In genomic region chr22:50209893-50210292, GRCh38 we compare ENCODE assay signal across 8 cellular contexts. TPM values are rescaled to one million over a fixed set of nuclear protein-coding genes. Genes with fewer than 3 reads are reported as not detected.
A peak's percentile ranks its signal among the peaks of the same experiment; 100 is the strongest.
DNase-seq lines count a peak whose midpoint lies in the region; ATAC-seq, FAIRE-seq and TF ChIP-seq lines count a peak whose summit lies in the region.

No MANE protein-coding gene starts in this region.

- WGBS in small intestine, 3 donors = 58 to 62% (median 59%) methylated on average over 20 of the region's 20 CpGs

- intact Hi-C loops in CD14-positive monocyte (cut with micrococcal nuclease) = loop anchor here (1.0 to 10.0 kb wide), 3 partner anchors 38 to 285 kb away; partner anchors contain the start of gene PANX2 (in 1 of the 2)
- intact Hi-C loops in left cardiac atrium (cut with DNase I) = loop anchor here (2.0 to 5.0 kb wide), 2 partner anchors 61 to 63 kb away; no protein-coding TSS in a partner anchor

- no peak for DNase-seq in CD14-positive monocyte (ENCODE audit: low spot score)
- peak; percentile 44 to 79 for DNase-seq in HAP-1 (ENCODE audit: low spot score in 2 of 2)
- peak; percentile 44 to 71 for DNase-seq in SJSA1 (ENCODE audit: low read depth in 1 of 2, low spot score in 2 of 2)
- DNase-seq in activated naive CD8-positive, alpha-beta T cell treated with anti-CD3 and anti-CD28 coated beads for 36 hours = peak; percentile 57
- peak; percentile 73 for DNase-seq in left cardiac atrium
- DNase-seq in small intestine = peak; percentile 68
- no peak for DNase-seq in NCI-H524 treated with DMSO at 0.1 percent for 48 hours (lab: John Stamatoyannopoulos, UW)

- no peaks in the 10 kb centered on the region for H3K9me3 Mint-ChIP-seq in CD14-positive monocyte
- H3K9me3 Mint-ChIP-seq in activated naive CD8-positive, alpha-beta T cell treated with anti-CD3 and anti-CD28 coated beads for 36 hours = no peaks in the 10 kb centered on the region

- peaks cover 28% of the 10 kb centered on the region for H3K4me1 Mint-ChIP-seq in CD14-positive monocyte
- peaks cover 12% of the 10 kb centered on the region for H3K4me1 Mint-ChIP-seq in activated naive CD8-positive, alpha-beta T cell treated with anti-CD3 and anti-CD28 coated beads for 36 hours

- no peak overlapping the region for H3K27ac ChIP-seq in SJSA1
- H3K27ac ChIP-seq in small intestine (ENCODE audit: low read depth in 1 of 2, low read length in 1 of 2) = no peak overlapping the region

- no peaks in the 10 kb centered on the region for H3K27me3 ChIP-seq in HAP-1 (ENCODE audit: low read depth)
- H3K27me3 ChIP-seq in SJSA1 (replicated peaks) = no peaks in the 10 kb centered on the region
- no peaks in the 10 kb centered on the region for H3K27me3 ChIP-seq in small intestine (ENCODE audit: control insufficient read depth in 2 of 2, insufficient read depth in 2 of 2, low read length in 2 of 2)

- H3K4me3 ChIP-seq in HAP-1 (no peak overlapping the region), SJSA1 (no peak overlapping the region), small intestine (ENCODE audit: low read depth in 1 of 2, low read length in 2 of 2) (no peak overlapping the region)

- no peak overlapping the region for H3K4me3 Mint-ChIP-seq in CD14-positive monocyte
- no peak overlapping the region for H3K4me3 Mint-ChIP-seq in activated naive CD8-positive, alpha-beta T cell treated with anti-CD3 and anti-CD28 coated beads for 36 hours

- ATAC-seq in left cardiac atrium = peak; percentile 27 to 41
- ATAC-seq in GM18498 (IDR thresholded peaks at IDR 0.05; ENCODE audit: unreplicated experiment) = no peak

- no peaks in the 10 kb centered on the region for H3K27me3 Mint-ChIP-seq in CD14-positive monocyte (ENCODE audit: low read depth in 3 of 3)
- peaks cover 4% of the 10 kb centered on the region for H3K27me3 Mint-ChIP-seq in activated naive CD8-positive, alpha-beta T cell treated with anti-CD3 and anti-CD28 coated beads for 36 hours

- peak; percentile 82 for TF ChIP-seq CTCF in CD14-positive monocyte (IDR thresholded peaks at IDR 0.05)

- FAIRE-seq in small intestine (lab: Jason Lieb, UNC) = no peak

- in situ Hi-C loops in HAP-1 (cut with MboI; ENCODE audit: low sequenced_read_pairs) = loop anchor here (5.0 kb wide), 2 partner anchors 278 to 443 kb away; no protein-coding TSS in a partner anchor

- H3K36me3 ChIP-seq in HAP-1 (replicated peaks) (peaks cover 69% of the 10 kb centered on the region), SJSA1 (peaks cover 79% of the 10 kb centered on the region), small intestine (ENCODE audit: control insufficient read depth in 2 of 2, insufficient read depth in 2 of 2, low read length in 2 of 2) (peaks cover 3 to 16% of the 10 kb centered on the region in 2 donors)

- peaks cover 65 to 87% of the 10 kb centered on the region in 2 donors for H3K36me3 Mint-ChIP-seq in CD14-positive monocyte
- H3K36me3 Mint-ChIP-seq in activated naive CD8-positive, alpha-beta T cell treated with anti-CD3 and anti-CD28 coated beads for 36 hours = peaks cover 14% of the 10 kb centered on the region

- peak overlapping the region in 2 of 7 donors; percentile 37 to 79 for H3K27ac Mint-ChIP-seq in CD14-positive monocyte
- peak overlapping the region; percentile 71 for H3K27ac Mint-ChIP-seq in activated naive CD8-positive, alpha-beta T cell treated with anti-CD3 and anti-CD28 coated beads for 36 hours

- H3K9me3 ChIP-seq in HAP-1 (no peaks in the 10 kb centered on the region), SJSA1 (replicated peaks) (no peaks in the 10 kb centered on the region), small intestine (ENCODE audit: control insufficient read depth, low read depth) (no peaks in the 10 kb centered on the region)

- no peaks in the 10 kb centered on the region for H3K4me1 ChIP-seq in HAP-1
- H3K4me1 ChIP-seq in SJSA1 (replicated peaks) = no peaks in the 10 kb centered on the region; the same call in 1 of the 2 replicates
- peaks cover 0 to 2% of the 10 kb centered on the region in 2 donors for H3K4me1 ChIP-seq in small intestine (ENCODE audit: control insufficient read depth in 2 of 2, insufficient read depth in 1 of 2, low read depth in 1 of 2, low read length in 1 of 2)

RNA-seq across cellular contexts. Expression of gene SELENOO, which starts 9.1 kb away (rescaled TPM):
- polyA plus RNA-seq in CD14-positive monocyte = 1 to 10 TPM; 2.7 to 8.7 TPM
- 16.1 and 25.1 TPM in 2 replicates for total RNA-seq in SJSA1 (2014; rRNA removed; shearing (Covaris generic))
- total RNA-seq in activated naive CD8-positive, alpha-beta T cell treated with anti-CD3 and anti-CD28 coated beads for 36 hours = 10 to 100 TPM; 20.0 to 20.9 TPM
- 10 to 100 TPM; 11.7 to 15.0 TPM for total RNA-seq in left cardiac atrium
- polyA plus RNA-seq in small intestine = 10 to 100 TPM; 23.6 to 94.6 (median 90.8) TPM

RNA-seq across cellular contexts. Expression of gene TRABD, which starts 24.2 kb away (rescaled TPM):
- 10 to 100 TPM; 34.5 to 39.3 TPM for polyA plus RNA-seq in CD14-positive monocyte
- total RNA-seq in SJSA1 (2014; rRNA removed; shearing (Covaris generic)) = 27.0 and 29.1 TPM in 2 replicates
- total RNA-seq in activated naive CD8-positive, alpha-beta T cell treated with anti-CD3 and anti-CD28 coated beads for 36 hours = 10 to 100 TPM; 77.8 to 79.4 TPM
- 10 to 100 TPM; 19.6 to 26.1 TPM for total RNA-seq in left cardiac atrium
- polyA plus RNA-seq in small intestine = 10 to 100 TPM; 63.1 to 84.6 (median 70.8) TPM

RNA-seq across cellular contexts. Expression of gene TUBGCP6, which starts 34.9 kb away (rescaled TPM):
- polyA plus RNA-seq in CD14-positive monocyte (1 to 10 TPM; 3.7 to 4.3 TPM), small intestine (10 to 100 TPM; 23.0 to 55.5 (median 44.6) TPM)
- 17.4 and 25.0 TPM in 2 replicates for total RNA-seq in SJSA1 (2014; rRNA removed; shearing (Covaris generic))
- total RNA-seq in activated naive CD8-positive, alpha-beta T cell treated with anti-CD3 and anti-CD28 coated beads for 36 hours = 10 to 100 TPM; 38.7 to 41.7 TPM
- 10 to 100 TPM; 20.4 to 22.0 TPM for total RNA-seq in left cardiac atrium

RNA-seq across cellular contexts. Expression of gene PANX2, which starts 39.4 kb away (rescaled TPM):
- polyA plus RNA-seq in CD14-positive monocyte (under 1 TPM in 1 of 2 donors, not detected in 1; 0.05 TPM), small intestine (under 1 TPM in 1 of 3 donors, not detected in 2; 0.36 TPM)
- 0.13 and 0.58 TPM in 2 replicates for total RNA-seq in SJSA1 (2014; rRNA removed; shearing (Covaris generic))
- total RNA-seq in activated naive CD8-positive, alpha-beta T cell treated with anti-CD3 and anti-CD28 coated beads for 36 hours = 1 to 10 TPM in 1 of 2 experiments, under 1 TPM in 1; 0.66 to 1.0 TPM
- 1 to 10 TPM in 1 of 2 donors, under 1 TPM in 1; 0.89 to 1.1 TPM for total RNA-seq in left cardiac atrium

RNA-seq across cellular contexts. Expression of gene HDAC10, which starts 41.2 kb away (rescaled TPM):
- polyA plus RNA-seq in CD14-positive monocyte (10 to 100 TPM in 1 of 2 donors, 1 to 10 TPM in 1; 9.2 to 13.7 TPM), small intestine (10 to 100 TPM; 15.9 to 27.6 (median 27.5) TPM)
- total RNA-seq in SJSA1 (2014; rRNA removed; shearing (Covaris generic)) = 15.4 and 30.4 TPM in 2 replicates
- 10 to 100 TPM; 37.3 to 42.3 TPM for total RNA-seq in activated naive CD8-positive, alpha-beta T cell treated with anti-CD3 and anti-CD28 coated beads for 36 hours
- total RNA-seq in left cardiac atrium = 10 to 100 TPM; 11.2 to 14.2 TPM

Comparison
In these comparisons a context has a peak if more than half of its experiments do, and no peak if none do; other contexts are left out.
1. DNase-seq: peak in HAP-1 (2 of 2), SJSA1 (2 of 2), activated naive CD8-positive, alpha-beta T cell treated with anti-CD3 and anti-CD28 coated beads for 36 hours (single experiment), left cardiac atrium (single experiment) and small intestine (single experiment); none in CD14-positive monocyte (single experiment) and NCI-H524 treated with DMSO at 0.1 percent for 48 hours (single experiment).